Comparison of ENCODE assay signal across 9 cellular contexts in the genomic region with DNA sequence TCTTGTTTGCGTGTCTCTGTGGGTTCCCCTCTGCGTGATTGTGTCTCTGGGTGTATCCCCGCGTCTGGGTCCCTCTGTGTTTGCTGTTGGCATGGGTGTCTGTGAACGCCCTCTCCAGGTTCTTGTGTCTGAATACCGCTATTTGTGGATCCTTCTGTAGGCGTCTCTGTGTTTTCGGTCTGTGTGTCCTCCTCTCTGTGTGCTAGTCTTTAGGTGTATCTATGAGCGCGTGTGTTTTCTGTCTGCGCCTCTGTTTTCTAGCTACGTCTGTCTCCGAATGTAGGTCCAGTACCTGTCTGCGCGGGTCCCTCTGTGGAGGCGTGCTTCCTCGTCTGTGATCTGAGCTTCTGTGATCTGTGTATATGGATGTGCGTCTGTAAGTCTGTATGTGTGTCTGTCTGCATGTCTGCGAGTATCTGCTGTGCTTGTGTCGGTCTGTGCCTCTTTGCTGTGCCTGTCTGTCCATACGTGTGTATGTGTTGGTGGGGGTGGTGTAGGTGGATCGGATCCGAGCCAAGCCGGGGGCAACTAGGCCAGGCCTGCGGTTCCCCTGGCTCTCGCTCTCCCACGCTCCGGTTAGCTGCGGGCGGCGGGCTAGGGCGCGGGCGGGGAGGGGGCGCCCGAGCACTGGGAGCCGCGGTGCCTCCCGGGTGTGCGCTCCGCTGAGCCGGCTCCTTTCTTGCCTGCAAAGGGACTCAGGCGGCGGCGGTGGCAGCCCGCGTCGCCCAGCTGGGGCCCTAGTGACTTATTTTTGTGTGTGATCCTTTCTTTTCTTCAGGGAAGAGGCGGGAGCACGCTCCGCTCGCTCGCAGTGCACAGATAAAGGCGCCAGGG.
DNase-seq lines count a peak whose midpoint lies in the region; ATAC-seq and TF ChIP-seq lines count a peak whose summit lies in the region.
"Had no signal": no experiment of that assay in that cellular context is flagged by ENCODE, and none has a peak within 500 bp of the region (broad histone marks: within the 10 kb centered on the region; RNA-seq: fewer than 3 reads in every experiment).

No MANE protein-coding gene starts in this region.

- H3K4me1 ChIP-seq in IMR-90 (ENCODE audit: control insufficient read depth, insufficient read depth, low read length) (peaks cover 4% of the 10 kb centered on the region; the same call in 1 of the 2 replicates), right lobe of liver (peaks cover 0 to 34% (median 5%) of the 10 kb centered on the region in 4 donors), upper lobe of right lung (peaks cover 12% of the 10 kb centered on the region), SJCRH30 (peaks cover 23% of the 10 kb centered on the region)

- dilution Hi-C loops in IMR-90 (cut with HindIII; ENCODE audit: low sequenced_read_pairs, unreplicated experiment): no loop called here

- no peak overlapping the region for H3K18ac ChIP-seq in IMR-90 (ENCODE audit: low read depth, low read length)

- in situ Hi-C loops in IMR-90 (cut with MboI; ENCODE audit: low sequenced_read_pairs): no loop called here

- peak overlapping the region; percentile 5 for H3K4me3 Mint-ChIP-seq in natural killer cell treated with Interleukin-12 subunit alpha and Interleukin-12 subunit beta and Interleukin-15 and Interleukin-18, amount 100 ng/mL, for 72 hours
- H3K4me3 Mint-ChIP-seq in natural killer cell (no peak overlapping the region), chondrocyte (ENCODE audit: unreplicated experiment) (peak overlapping the region; percentile 65)

- no peaks in the 10 kb centered on the region for H3K9me3 Mint-ChIP-seq in natural killer cell treated with Interleukin-12 subunit alpha and Interleukin-12 subunit beta and Interleukin-15 and Interleukin-18, amount 100 ng/mL, for 72 hours
- H3K9me3 Mint-ChIP-seq in natural killer cell (no peaks in the 10 kb centered on the region), chondrocyte (ENCODE audit: low read depth) (no peaks in the 10 kb centered on the region)
- H3K9me3 Mint-ChIP-seq: activated naive CD4-positive, alpha-beta T cell treated with anti-CD3 and anti-CD28 coated beads, Interleukin-2, amount 50 U/mL, for 72 hours had no signal

- no peak overlapping the region for H2AK5ac ChIP-seq in IMR-90 (ENCODE audit: low read depth, low read length)

- 7% methylated on average over 20 of the region's 54 CpGs; no CpG with 5 or more reads in 1 of the 2 experiments for WGBS in IMR-90 (ENCODE audit: extremely low coverage in 2 of 2, insufficient read length in 1 of 2), 2 experiments
- WGBS in right lobe of liver (ENCODE audit: insufficient coverage, low coverage, low lambda C conversion rate, missing lambda C conversion rate): 3% methylated on average over 33 of the region's 54 CpGs

- POLR2A ChIA-PET in IMR-90 (lab: Charles Lee; ENCODE audit: unreplicated experiment): no interaction called here

- no peak overlapping the region for H3K27ac Mint-ChIP-seq in natural killer cell treated with Interleukin-12 subunit alpha and Interleukin-12 subunit beta and Interleukin-15 and Interleukin-18, amount 100 ng/mL, for 72 hours
- no peak overlapping the region for H3K27ac Mint-ChIP-seq in natural killer cell
- H3K27ac Mint-ChIP-seq in chondrocyte (ENCODE audit: unreplicated experiment): no peak overlapping the region
- H3K27ac Mint-ChIP-seq: activated naive CD4-positive, alpha-beta T cell treated with anti-CD3 and anti-CD28 coated beads, Interleukin-2, amount 50 U/mL, for 72 hours had no signal

- intact Hi-C loops in natural killer cell (cut with micrococcal nuclease): no loop called here
- intact Hi-C loops in IMR-90 (cut with micrococcal nuclease): loop anchor here (5.0 kb wide), 2 partner anchors 91 to 151 kb away; no protein-coding TSS in a partner anchor
- intact Hi-C loops in right lobe of liver (cut with DNase I): no loop called here
- intact Hi-C loops in upper lobe of right lung (cut with DNase I): no loop called here

- H3K4ac ChIP-seq in IMR-90 (ENCODE audit: low read depth, low read length): no peak overlapping the region

- H3K4me3 ChIP-seq in IMR-90 (ENCODE audit: insufficient read depth, low read depth, low read length) (peak overlapping the region; percentile 13), right lobe of liver (peak overlapping the region; percentile 31 to 42 (median 40)), upper lobe of right lung (peak overlapping the region; percentile 54), SJCRH30 (no peak overlapping the region)

- no peak for ATAC-seq in natural killer cell treated with Interleukin-12 subunit alpha and Interleukin-12 subunit beta and Interleukin-15 and Interleukin-18, amount 100 ng/mL, for 72 hours
- ATAC-seq in natural killer cell (no peak), IMR-90 (ENCODE audit: low read depth) (peak; percentile 42), right lobe of liver (peak; percentile 53 to 73 (median 60)), upper lobe of right lung (peak; percentile 28), HG03108 (IDR thresholded peaks at IDR 0.05; ENCODE audit: unreplicated experiment) (no peak)

- no TSS peak for BruUV-seq in IMR-90 (replicated peaks; lab: Mats Ljungman, UMichigan)

- H3K4me2 ChIP-seq in IMR-90 (ENCODE audit: low read depth, low read length): peak overlapping the region; percentile 71

- no peak overlapping the region for H2BK5ac ChIP-seq in IMR-90 (ENCODE audit: low read depth, low read length, poor library complexity, severe bottlenecking)

- no peaks in the 10 kb centered on the region for H3K79me1 ChIP-seq in IMR-90 (ENCODE audit: low read depth in 1 of 2, low read length in 2 of 2)

- H2AK9ac ChIP-seq in IMR-90 (replicated peaks; ENCODE audit: low read depth, low read length, poor library complexity): no peak overlapping the region

- H3K4me1 Mint-ChIP-seq in natural killer cell treated with Interleukin-12 subunit alpha and Interleukin-12 subunit beta and Interleukin-15 and Interleukin-18, amount 100 ng/mL, for 72 hours (ENCODE audit: low read depth in 2 of 2): peaks cover 6 to 8% of the 10 kb centered on the region in 2 donors
- H3K4me1 Mint-ChIP-seq in natural killer cell (peaks cover 5 to 13% of the 10 kb centered on the region in 2 donors), chondrocyte (ENCODE audit: low read depth) (peaks cover 17% of the 10 kb centered on the region)

- no peak overlapping the region for H3K56ac ChIP-seq in IMR-90 (ENCODE audit: extremely low read depth, insufficient read depth, low read length)

- TF ChIP-seq CTCF in natural killer cell (IDR thresholded peaks at IDR 0.05) (no peak), IMR-90 (conservative IDR thresholded peaks at IDR 0.05; ENCODE audit: low read depth, low read length) (peak; percentile 16; the same call in 1 of the 2 replicates), chondrocyte (IDR thresholded peaks at IDR 0.05) (no peak), right lobe of liver (IDR thresholded peaks at IDR 0.05) (peak in 2 of 4 donors; percentile 24 to 30), upper lobe of right lung (IDR thresholded peaks at IDR 0.05) (no peak)

- H3K27ac ChIP-seq in IMR-90 (ENCODE audit: insufficient read depth, low read length) (no peak overlapping the region; the same call in 1 of the 2 replicates), right lobe of liver (no peak overlapping the region), upper lobe of right lung (no peak overlapping the region), SJCRH30 (no peak overlapping the region)

- no peak overlapping the region for H4K91ac ChIP-seq in IMR-90 (ENCODE audit: insufficient read depth, low read depth, low read length)

- no peaks in the 10 kb centered on the region for H3K36me3 ChIP-seq in IMR-90 (ENCODE audit: control insufficient read depth, insufficient read depth, low read length)
- no peaks in the 10 kb centered on the region for H3K36me3 ChIP-seq in right lobe of liver
- H3K36me3 ChIP-seq in upper lobe of right lung: no peaks in the 10 kb centered on the region
- H3K36me3 ChIP-seq in SJCRH30: no peaks in the 10 kb centered on the region

- H3K9me1 ChIP-seq in IMR-90 (ENCODE audit: insufficient read depth, low read length): no peaks in the 10 kb centered on the region

- TF ChIP-seq RAD21 in IMR-90 (IDR thresholded peaks at IDR 0.05; ENCODE audit: low read length): peak; percentile 26; the same call in 1 of the 2 replicates

- peak overlapping the region; percentile 74 for H2AFZ ChIP-seq in IMR-90 (replicated peaks; ENCODE audit: low read length, poor library complexity)

- H3K36me3 Mint-ChIP-seq in natural killer cell treated with Interleukin-12 subunit alpha and Interleukin-12 subunit beta and Interleukin-15 and Interleukin-18, amount 100 ng/mL, for 72 hours: no peaks in the 10 kb centered on the region
- H3K36me3 Mint-ChIP-seq in natural killer cell: no peaks in the 10 kb centered on the region
- no peaks in the 10 kb centered on the region for H3K36me3 Mint-ChIP-seq in chondrocyte (ENCODE audit: low read depth)

- no peak overlapping the region for H3K14ac ChIP-seq in IMR-90 (replicated peaks; ENCODE audit: low read depth, low read length)

- no peaks in the 10 kb centered on the region for H3K9me3 ChIP-seq in IMR-90 (ENCODE audit: control insufficient read depth, insufficient read depth, low read length)
- H3K9me3 ChIP-seq in right lobe of liver: no peaks in the 10 kb centered on the region
- no peaks in the 10 kb centered on the region for H3K9me3 ChIP-seq in upper lobe of right lung
- H3K9me3 ChIP-seq in SJCRH30 (replicated peaks): no peaks in the 10 kb centered on the region

- TF ChIP-seq POLR2A in IMR-90 (IDR thresholded peaks at IDR 0.05; ENCODE audit: low read depth, low read length) (no peak), right lobe of liver (IDR thresholded peaks at IDR 0.05) (no peak)

- H4K5ac ChIP-seq in IMR-90 (ENCODE audit: low read depth, low read length): no peak overlapping the region

- no peaks in the 10 kb centered on the region; the same call in 1 of the 2 replicates for H4K20me1 ChIP-seq in IMR-90 (ENCODE audit: insufficient read depth, low read length)

- H3K27me3 ChIP-seq in IMR-90 (ENCODE audit: control insufficient read depth, insufficient read depth, low read length) (peaks cover 86% of the 10 kb centered on the region), right lobe of liver (no peaks in the 10 kb centered on the region), upper lobe of right lung (peaks cover 57% of the 10 kb centered on the region), SJCRH30 (0 out of 2 replicates have a peak, but pooled peaks cover 4% of the 10 kb centered on the region)

- CTCF ChIA-PET in IMR-90 (lab: Yijun Ruan, JAX): interaction anchor here (0.6 to 1.3 kb wide), 2 partner anchors 200 to 208 kb away, joined by 3 read pairs; no protein-coding TSS in a partner anchor

- no peak overlapping the region for H4K8ac ChIP-seq in IMR-90 (ENCODE audit: low read depth in 2 of 2, low read length in 2 of 2)

- H3K9ac ChIP-seq in IMR-90 (ENCODE audit: low read depth, low read length): no peak overlapping the region

- no peak overlapping the region for H2BK15ac ChIP-seq in IMR-90 (ENCODE audit: low read depth, low read length)

- peak overlapping the region; percentile 60; the same call in 1 of the 2 replicates for H3K23ac ChIP-seq in IMR-90 (ENCODE audit: low read depth, low read length)

- H2BK20ac ChIP-seq in IMR-90 (ENCODE audit: low read depth, low read length): no peak overlapping the region

- DNase-seq in natural killer cell treated with Interleukin-12 subunit alpha and Interleukin-12 subunit beta and Interleukin-15 and Interleukin-18, amount 100 ng/mL, for 72 hours (ENCODE audit: low spot score): no peak
- DNase-seq in natural killer cell: no peak
- no peak for DNase-seq in IMR-90
- DNase-seq in chondrocyte (ENCODE audit: low spot score): no peak
- DNase-seq in right lobe of liver: peak in 2 of 3 donors; percentile 28 to 47
- no peak for DNase-seq in upper lobe of right lung
- no peak for DNase-seq in SJCRH30

- H2BK120ac ChIP-seq in IMR-90 (ENCODE audit: low read depth, low read length): no peak overlapping the region

- peaks cover 54 to 84% of the 10 kb centered on the region in 2 donors for H3K27me3 Mint-ChIP-seq in natural killer cell treated with Interleukin-12 subunit alpha and Interleukin-12 subunit beta and Interleukin-15 and Interleukin-18, amount 100 ng/mL, for 72 hours
- peaks cover 60 to 81% of the 10 kb centered on the region in 2 donors for H3K27me3 Mint-ChIP-seq in natural killer cell (ENCODE audit: low read depth in 2 of 2)
- peaks cover 85% of the 10 kb centered on the region for H3K27me3 Mint-ChIP-seq in chondrocyte (ENCODE audit: low read depth)

Comparison
In these comparisons a context has a peak if more than half of its experiments do, and no peak if none do; other contexts are left out.
1. ATAC-seq: peak in IMR-90 (single experiment), right lobe of liver (4 of 4) and upper lobe of right lung (single experiment); none in natural killer cell treated with Interleukin-12 subunit alpha and Interleukin-12 subunit beta and Interleukin-15 and Interleukin-18, amount 100 ng/mL, for 72 hours (0 of 2), natural killer cell (0 of 3) and HG03108 (single experiment).
2. DNase-seq: peak in right lobe of liver (2 of 3); none in natural killer cell treated with Interleukin-12 subunit alpha and Interleukin-12 subunit beta and Interleukin-15 and Interleukin-18, amount 100 ng/mL, for 72 hours (single experiment), natural killer cell (single experiment), IMR-90 (single experiment), chondrocyte (single experiment), upper lobe of right lung (single experiment) and SJCRH30 (0 of 2).